Comparison of ENCODE assay signal across 23 cellular contexts in genomic region chr15:42741710-42742109, GRCh38. TPM values are rescaled to one million over a fixed set of nuclear protein-coding genes. Genes with fewer than 3 reads are reported as not detected.
DNase-seq lines count a peak whose midpoint lies in the region; ATAC-seq and TF ChIP-seq lines count a peak whose summit lies in the region.
"Had no signal": no experiment of that assay in that cellular context is flagged by ENCODE, and none has a peak within 500 bp of the region (broad histone marks: within the 10 kb centered on the region; RNA-seq: fewer than 3 reads in every experiment).

No MANE protein-coding gene starts in this region.

- H3K27me3 ChIP-seq in cardiac muscle cell (no peaks in the 10 kb centered on the region), left ventricle myocardium inferior (ENCODE audit: low read depth) (no peaks in the 10 kb centered on the region), ovary (no peaks in the 10 kb centered on the region)
- H3K27me3 ChIP-seq: BLaER1 treated with 17β-estradiol and CSF1 and Interleukin-3, amounts not matched to agents 10 nM and 100 nM had no signal

- H3K9me3 Mint-ChIP-seq in brain (no peaks in the 10 kb centered on the region), nephron (no peaks in the 10 kb centered on the region)
- H3K9me3 Mint-ChIP-seq: CD4-positive, alpha-beta T cell; IgD-negative memory B cell had no signal

- 31 to 52% (median 47%) methylated on average over 2 of the region's 2 CpGs for WGBS in ovary, 3 donors

- peak overlapping the region in 1 of 5 experiments; percentile 39 for H3K4me3 Mint-ChIP-seq in brain
- no peak overlapping the region for H3K4me3 Mint-ChIP-seq in nephron
- H3K4me3 Mint-ChIP-seq: CD4-positive, alpha-beta T cell had no signal

- peaks cover 3% of the 10 kb centered on the region for H3K4me1 ChIP-seq in cardiac muscle cell (ENCODE audit: low read depth)
- peaks cover 26% of the 10 kb centered on the region for H3K4me1 ChIP-seq in left ventricle myocardium inferior
- H3K4me1 ChIP-seq in ovary (ENCODE audit: insufficient read depth) = no peaks in the 10 kb centered on the region

- DNase-seq in cardiac muscle cell (ENCODE audit: low read depth in 1 of 2, low spot score in 1 of 2) = no peak
- no peak for DNase-seq in left ventricle myocardium inferior
- DNase-seq in NCI-H146 (lab: John Stamatoyannopoulos, UW) = no peak
- no peak for DNase-seq in ovary
- DNase-seq: ACHN; CD4-positive, alpha-beta T cell; NCI-H1092; NCI-H1417 treated with DMSO at 0.1 percent for 48 hours; NCI-H187; NCI-H2081 treated with DMSO at 0.1 percent for 48 hours; NCI-H226; NCI-H510A; NCI-H69; SHP77 had no signal

- intact Hi-C loops in left ventricle myocardium inferior (cut with micrococcal nuclease) = no loop called here
- intact Hi-C loops in ovary (cut with DNase I) = no loop called here

- no peaks in the 10 kb centered on the region for H3K27me3 Mint-ChIP-seq in brain
- H3K27me3 Mint-ChIP-seq in nephron (ENCODE audit: low read depth) = no peaks in the 10 kb centered on the region
- H3K27me3 Mint-ChIP-seq: CD4-positive, alpha-beta T cell; IgD-negative memory B cell had no signal

- TF ChIP-seq CTCF in cardiac muscle cell (IDR thresholded peaks at IDR 0.05; ENCODE audit: low read depth, low read length) (no peak), left ventricle myocardium inferior (IDR thresholded peaks at IDR 0.05; ENCODE audit: borderline replicate concordance) (no peak), brain (conservative IDR thresholded peaks at IDR 0.05) (no peak), nephron (IDR thresholded peaks at IDR 0.05; ENCODE audit: unreplicated experiment in 3 of 3) (no peak), ovary (IDR thresholded peaks at IDR 0.05) (no peak)

- no peak overlapping the region for H3K4me3 ChIP-seq in cardiac muscle cell
- no peak overlapping the region for H3K4me3 ChIP-seq in left ventricle myocardium inferior
- no peak overlapping the region for H3K4me3 ChIP-seq in ovary
- H3K4me3 ChIP-seq: BLaER1 treated with 17β-estradiol and CSF1 and Interleukin-3, amounts not matched to agents 10 nM and 100 nM had no signal

- H3K9me3 ChIP-seq in cardiac muscle cell (ENCODE audit: low read depth) = no peaks in the 10 kb centered on the region
- H3K9me3 ChIP-seq in left ventricle myocardium inferior (replicated peaks) = no peaks in the 10 kb centered on the region
- H3K9me3 ChIP-seq in ovary = no peaks in the 10 kb centered on the region
- H3K9me3 ChIP-seq: BLaER1 treated with 17β-estradiol and CSF1 and Interleukin-3, amounts not matched to agents 10 nM and 100 nM had no signal

- H3K36me3 Mint-ChIP-seq in brain = peaks cover 25% of the 10 kb centered on the region
- H3K36me3 Mint-ChIP-seq in nephron (ENCODE audit: low read depth) = peaks cover 8% of the 10 kb centered on the region

- no peak for TF ChIP-seq EP300 in ovary (IDR thresholded peaks at IDR 0.05)

- no peak for TF ChIP-seq POLR2A in ovary (IDR thresholded peaks at IDR 0.05)

- H3K4me1 Mint-ChIP-seq in brain (peaks cover 33% of the 10 kb centered on the region), nephron (peaks cover 57% of the 10 kb centered on the region)

- H3K27ac Mint-ChIP-seq in brain (peak overlapping the region in 3 of 5 experiments; percentile 24 to 86 (median 55)), nephron (peak overlapping the region; percentile 65 to 94 (median 94))
- H3K27ac Mint-ChIP-seq: CD4-positive, alpha-beta T cell had no signal

- H3K36me3 ChIP-seq in cardiac muscle cell = peaks cover 8% of the 10 kb centered on the region
- peaks cover 15% of the 10 kb centered on the region for H3K36me3 ChIP-seq in left ventricle myocardium inferior
- no peaks in the 10 kb centered on the region for H3K36me3 ChIP-seq in ovary

- no peak for ATAC-seq in GM19035 (IDR thresholded peaks at IDR 0.05; ENCODE audit: unreplicated experiment)
- ATAC-seq: HCT116 had no signal

- H3K27ac ChIP-seq in cardiac muscle cell (peak overlapping the region; percentile 65), left ventricle myocardium inferior (replicated peaks) (no peak overlapping the region), ovary (no peak overlapping the region)
- H3K27ac ChIP-seq: 22Rv1; BLaER1 treated with 17β-estradiol and CSF1 and Interleukin-3, amounts not matched to agents 10 nM and 100 nM; HL-60; RWPE1 had no signal

RNA-seq across cellular contexts. Expression of gene CDAN1, which starts 4.8 kb away (rescaled TPM):
- total RNA-seq in cardiac muscle cell = 14.2 and 20.9 TPM in 2 replicates
- polyA plus RNA-seq in cardiac muscle cell = 16.6 and 20.7 TPM in 2 replicates
- total RNA-seq in left ventricle myocardium inferior = 6.2 TPM
- 7.9 TPM for polyA plus RNA-seq in brain (ENCODE audit: insufficient read depth, low read depth, low replicate concordance)
- total RNA-seq in ovary = 10 to 100 TPM; 16.9 to 50.6 (median 27.1) TPM
- 10 to 100 TPM in 1 of 2 donors, 1 to 10 TPM in 1; 7.5 to 20.9 TPM for polyA plus RNA-seq in ovary
